ENCODE assay signal across 4 cellular contexts in genomic region chrX:140172401-140172800, GRCh38.
"Had no signal": no experiment of that assay in that cellular context is flagged by ENCODE, and none has a peak within 500 bp of the region (broad histone marks: within the 10 kb centered on the region; RNA-seq: fewer than 3 reads in every experiment).

No MANE protein-coding gene starts in this region.

- H3K4me1 ChIP-seq: HAP-1 had no signal

- H3K4me3 ChIP-seq: GM23248, GM23338, HAP-1 had no signal

- H3K9me3 ChIP-seq: HAP-1 had no signal

- H3K27ac ChIP-seq: GM23248 had no signal

- ATAC-seq: GM23338, HCT116 had no signal

- H3K36me3 ChIP-seq: HAP-1 had no signal
